ENCODE assay signal across 8 cellular contexts in the genomic region with DNA sequence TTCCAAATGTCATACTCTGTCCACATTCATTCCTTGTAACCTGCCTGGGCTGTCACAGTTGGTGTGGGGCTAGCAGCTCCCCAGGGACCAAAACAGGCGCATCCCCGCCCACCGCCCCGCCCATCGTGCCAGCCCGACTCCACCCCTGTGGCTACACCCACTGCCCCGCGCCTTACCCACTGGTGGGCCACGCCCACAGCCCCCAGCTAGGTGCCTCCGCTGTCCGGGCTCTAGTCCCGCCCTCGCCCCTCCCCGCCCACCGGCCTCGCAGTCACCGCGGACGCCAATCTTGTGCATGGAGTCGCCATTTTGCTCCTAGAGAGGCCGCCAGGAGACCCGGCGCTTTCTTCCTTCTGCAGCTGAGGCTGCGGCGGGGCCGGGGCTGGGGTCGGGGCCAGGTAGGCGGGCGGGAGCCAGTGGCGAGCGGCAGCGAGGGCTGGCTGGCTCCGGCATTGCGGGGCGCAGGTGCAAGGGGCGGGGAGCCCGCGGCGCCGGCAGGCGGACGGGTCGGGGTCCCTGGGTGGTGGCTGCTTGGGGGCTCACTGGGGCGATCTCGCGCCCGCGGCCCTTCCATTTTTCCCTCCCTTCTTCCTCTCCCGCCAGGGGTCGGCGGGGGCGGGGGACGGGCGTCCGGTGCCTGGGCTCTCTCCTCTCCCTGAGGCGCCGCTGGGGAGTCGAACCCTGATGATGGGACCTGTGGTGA. TPM values are rescaled to one million over a fixed set of nuclear protein-coding genes. Genes with fewer than 3 reads are reported as not detected.
DNase-seq lines count a peak whose midpoint lies in the region; ATAC-seq and TF ChIP-seq lines count a peak whose summit lies in the region.

A gene with protein sequence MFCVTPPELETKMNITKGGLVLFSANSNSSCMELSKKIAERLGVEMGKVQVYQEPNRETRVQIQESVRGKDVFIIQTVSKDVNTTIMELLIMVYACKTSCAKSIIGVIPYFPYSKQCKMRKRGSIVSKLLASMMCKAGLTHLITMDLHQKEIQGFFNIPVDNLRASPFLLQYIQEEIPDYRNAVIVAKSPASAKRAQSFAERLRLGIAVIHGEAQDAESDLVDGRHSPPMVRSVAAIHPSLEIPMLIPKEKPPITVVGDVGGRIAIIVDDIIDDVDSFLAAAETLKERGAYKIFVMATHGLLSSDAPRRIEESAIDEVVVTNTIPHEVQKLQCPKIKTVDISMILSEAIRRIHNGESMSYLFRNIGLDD (plus strand): TSS at position 268 of the 703 bp plus-strand sequence. CDS start 7,703 bp downstream, outside the sequence.

- H3K27me3 ChIP-seq in foreskin keratinocyte: no peaks in the 10 kb centered on the region
- no peaks in the 10 kb centered on the region for H3K27me3 ChIP-seq in neuron (ENCODE audit: insufficient read depth, low read length)
- no peaks in the 10 kb centered on the region for H3K27me3 ChIP-seq in stomach smooth muscle (ENCODE audit: control insufficient read depth in 1 of 2, insufficient read depth in 2 of 2, low read length in 2 of 2)

- TF ChIP-seq CTCF in foreskin keratinocyte (conservative IDR thresholded peaks at IDR 0.05): no peak

- DNase-seq in ELF-1 (ENCODE audit: low read depth, low spot score) (peak; percentile 92), HEK293T (ENCODE audit: extremely low spot score) (peak; percentile 99), NCI-H1048 (lab: John Stamatoyannopoulos, UW) (peak; percentile 86), SK-N-DZ (ENCODE audit: low spot score) (peak; percentile 95), foreskin keratinocyte (peak; percentile 77 to 86)
- DNase-seq in activated naive CD4-positive, alpha-beta T cell treated with Interleukin-2 at 50 U/mL for 16 hours: peak; percentile 92

- CTCF ChIA-PET in HEK293T (lab: Yijun Ruan, JAX): interaction anchor here (0.8 to 1.3 kb wide), 2 partner anchors 16 to 103 kb away, joined by 3 read pairs; no protein-coding TSS in a partner anchor

- peak within 1 kb of the TSS; percentile 9 for H2AFZ ChIP-seq in neuron (ENCODE audit: low read depth, low read length)

- peak within 1 kb of the TSS; percentile 84 to 85 for H3K9ac ChIP-seq in stomach smooth muscle (ENCODE audit: low read length in 2 of 2)

- ATAC-seq in foreskin keratinocyte: peak; percentile 74

- H3K36me3 ChIP-seq in neuron (ENCODE audit: insufficient read depth, low read length) (no peaks in the 10 kb centered on the region), stomach smooth muscle (ENCODE audit: control insufficient read depth in 2 of 2, insufficient read depth in 2 of 2, low read length in 2 of 2) (no peaks in the 10 kb centered on the region)

- H3K4me3 ChIP-seq in neuron (ENCODE audit: low read length): peak within 1 kb of the TSS; percentile 93
- peak within 1 kb of the TSS; percentile 81 to 86 for H3K4me3 ChIP-seq in stomach smooth muscle (ENCODE audit: low read length in 2 of 2)

- peak within 1 kb of the TSS; percentile 64 for H3K27ac ChIP-seq in foreskin keratinocyte
- peak within 1 kb of the TSS; percentile 81 for H3K27ac ChIP-seq in stomach smooth muscle (ENCODE audit: low read length)

- H3K4me1 ChIP-seq in foreskin keratinocyte: peaks cover 16% of the 10 kb centered on the region
- peaks cover 9% of the 10 kb centered on the region for H3K4me1 ChIP-seq in neuron (ENCODE audit: insufficient read depth, low read length)
- peaks cover 15% of the 10 kb centered on the region for H3K4me1 ChIP-seq in stomach smooth muscle (ENCODE audit: control insufficient read depth, insufficient read depth, low read length)

- POLR2A ChIA-PET in HEK293T (lab: Yijun Ruan, JAX): interaction anchor here (0.6 to 2.2 kb wide), 5 partner anchors 9 to 55 kb away, joined by 3 to 15 read pairs (median 3); no protein-coding TSS in a partner anchor

- H3K9me3 ChIP-seq in neuron (ENCODE audit: low read length) (no peaks in the 10 kb centered on the region), stomach smooth muscle (ENCODE audit: control insufficient read depth in 2 of 2, low read length in 2 of 2) (no peaks in the 10 kb centered on the region)

TF ChIP-seq in HEK293T, 16 proteins besides CTCF, POLR2A, EP300 and RAD21:
- TF ChIP-seq, protein P1, sequence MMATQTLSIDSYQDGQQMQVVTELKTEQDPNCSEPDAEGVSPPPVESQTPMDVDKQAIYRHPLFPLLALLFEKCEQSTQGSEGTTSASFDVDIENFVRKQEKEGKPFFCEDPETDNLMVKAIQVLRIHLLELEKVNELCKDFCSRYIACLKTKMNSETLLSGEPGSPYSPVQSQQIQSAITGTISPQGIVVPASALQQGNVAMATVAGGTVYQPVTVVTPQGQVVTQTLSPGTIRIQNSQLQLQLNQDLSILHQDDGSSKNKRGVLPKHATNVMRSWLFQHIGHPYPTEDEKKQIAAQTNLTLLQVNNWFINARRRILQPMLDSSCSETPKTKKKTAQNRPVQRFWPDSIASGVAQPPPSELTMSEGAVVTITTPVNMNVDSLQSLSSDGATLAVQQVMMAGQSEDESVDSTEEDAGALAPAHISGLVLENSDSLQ (IDR thresholded peaks at IDR 0.05): peak; percentile 80
- peak; percentile 68; the same call in 1 of the 2 replicates for TF ChIP-seq CTBP1 (IDR thresholded peaks at IDR 0.05; ENCODE audit: borderline replicate concordance)
- no peak for TF ChIP-seq FOXM1 (IDR thresholded peaks at IDR 0.05; ENCODE audit: borderline replicate concordance)
- no peak for TF ChIP-seq NFRKB (IDR thresholded peaks at IDR 0.05)
TF ChIP-seq in HEK293T: peak in this region for 2.

RNA-seq across cellular contexts. Expression of the gene that starts here (rescaled TPM):
- polyA plus RNA-seq in SK-N-DZ (2014; cell fraction: cytosol; rRNA removed): 140 and 153 TPM in 2 replicates
- 62.1 and 72.3 TPM in 2 replicates for polyA plus RNA-seq in SK-N-DZ (2014; cell fraction: nucleus; rRNA removed)
- total RNA-seq in foreskin keratinocyte: 26.6 and 28.3 TPM in 2 replicates
- polyA plus RNA-seq in foreskin keratinocyte: 18.4 and 22.6 TPM in 2 replicates

Comparison
In these comparisons a context has a peak if more than half of its experiments do, and no peak if none do; other contexts are left out.
1. Peak in every context shown above with its lines: DNase-seq, ATAC-seq, H3K4me3 ChIP-seq and H3K27ac ChIP-seq.